Comparison of ENCODE assay signal across 26 cellular contexts in the genomic region with DNA sequence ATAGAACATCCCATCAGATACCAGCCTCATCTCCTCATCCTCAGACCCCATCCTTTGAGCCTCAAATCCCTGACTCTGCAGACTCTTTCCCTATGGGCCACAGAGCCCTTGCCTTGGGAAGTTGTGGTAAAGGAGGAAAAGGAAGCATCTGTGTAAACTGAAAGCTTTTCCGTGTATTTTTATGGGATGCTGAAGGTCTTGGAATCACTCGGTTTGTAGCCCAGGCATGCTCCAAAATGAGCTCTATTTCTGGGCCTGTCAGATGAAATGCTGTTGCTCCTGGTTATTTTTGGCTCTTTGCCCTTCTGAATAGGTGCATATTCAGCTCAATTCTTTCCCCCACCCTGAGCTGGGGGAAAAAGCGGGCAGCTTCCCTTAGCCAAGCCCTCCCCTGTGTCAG.
"Had no signal": no experiment of that assay in that cellular context is flagged by ENCODE, and none has a peak within 500 bp of the region (broad histone marks: within the 10 kb centered on the region; RNA-seq: fewer than 3 reads in every experiment).

No MANE protein-coding gene starts in this region.

- H3K9me3 ChIP-seq: adrenal gland, ascending aorta, esophagus squamous epithelium, gastrocnemius medialis, sigmoid colon, upper lobe of left lung had no signal

- H3K27ac ChIP-seq: adrenal gland, ascending aorta, brain microvascular endothelial cell, dorsolateral prefrontal cortex, esophagus squamous epithelium, gastrocnemius medialis, sigmoid colon had no signal

- H3K27me3 ChIP-seq: adrenal gland, ascending aorta, brain microvascular endothelial cell, dorsolateral prefrontal cortex, gastrocnemius medialis, sigmoid colon, upper lobe of left lung had no signal

- H3K4me1 ChIP-seq: ascending aorta, gastrocnemius medialis, sigmoid colon had no signal

- H3K4me2 ChIP-seq: smooth muscle cell had no signal

- H3K36me3 ChIP-seq: adrenal gland, ascending aorta, brain microvascular endothelial cell, esophagus squamous epithelium, gastrocnemius medialis, sigmoid colon, upper lobe of left lung had no signal

- DNase-seq: activated CD4-positive, alpha-beta T cell treated with anti-CD3 and anti-CD28 coated beads, Interleukin-2, amount 50 U/mL, for 4 hours; activated CD8-positive, alpha-beta memory T cell treated with anti-CD3 and anti-CD28 coated beads for 24 hours; activated CD8-positive, alpha-beta memory T cell treated with anti-CD3 and anti-CD28 coated beads, Interleukin-2, amount 50 U/mL, for 4 hours; activated T-cell treated with anti-CD3 and anti-CD28 coated beads, Interleukin-2, amount 50 U/mL, for 24 hours; adrenal gland; brain microvascular endothelial cell; caudate nucleus; dorsolateral prefrontal cortex; effector memory CD8-positive, alpha-beta T cell; esophagus squamous epithelium; gastrocnemius medialis; head of caudate nucleus; hypothalamus; mesendoderm; naive thymus-derived CD8-positive, alpha-beta T cell; retina; sigmoid colon; stimulated activated CD4-positive, alpha-beta T cell treated with anti-CD3 and anti-CD28 coated beads, Interleukin-15, amount 100 ng/mL, for 24 hours; stimulated activated naive B cell treated with anti-CD40 and anti-IgM and Interleukin-4, amounts not matched to agents 10 μg/mL and 1 μg/mL and 100 μg/mL, for 72 hours; T-helper 1 cell; upper lobe of left lung had no signal

- H3K4me3 ChIP-seq: adrenal gland, ascending aorta, dorsolateral prefrontal cortex, esophagus squamous epithelium, gastrocnemius medialis, sigmoid colon, smooth muscle cell, upper lobe of left lung had no signal

- H3K27me3 Mint-ChIP-seq: activated naive CD8-positive, alpha-beta T cell; activated T-cell treated with anti-CD3 and anti-CD28 coated beads, Interleukin-2, amount 50 U/mL, for 24 hours; activated T-helper 17 cell treated with anti-CD3 and anti-CD28 coated beads, Interleukin-2, amount 50 U/mL, for 72 hours; naive thymus-derived CD8-positive, alpha-beta T cell; stimulated activated naive B cell treated with anti-CD40 and anti-IgM and Interleukin-4, amounts not matched to agents 10 μg/mL and 1 μg/mL and 100 μg/mL, for 72 hours had no signal

- H3K27ac Mint-ChIP-seq: activated naive CD8-positive, alpha-beta T cell; activated T-cell treated with anti-CD3 and anti-CD28 coated beads, Interleukin-2, amount 50 U/mL, for 24 hours; effector memory CD8-positive, alpha-beta T cell; progenitor cell of endocrine pancreas had no signal

- H3K4me3 Mint-ChIP-seq: activated naive CD8-positive, alpha-beta T cell; activated T-cell treated with anti-CD3 and anti-CD28 coated beads, Interleukin-2, amount 50 U/mL, for 24 hours; activated T-helper 17 cell treated with anti-CD3 and anti-CD28 coated beads, Interleukin-2, amount 50 U/mL, for 72 hours; effector memory CD8-positive, alpha-beta T cell had no signal

- ATAC-seq: activated T-helper 17 cell treated with anti-CD3 and anti-CD28 coated beads, Interleukin-2, amount 50 U/mL, for 72 hours; effector memory CD8-positive, alpha-beta T cell; gastrocnemius medialis; naive thymus-derived CD8-positive, alpha-beta T cell; stimulated activated naive B cell treated with anti-CD40 and anti-IgM and Interleukin-4, amounts not matched to agents 10 μg/mL and 1 μg/mL and 100 μg/mL, for 72 hours had no signal

- H3K4me1 Mint-ChIP-seq: activated T-helper 17 cell treated with anti-CD3 and anti-CD28 coated beads, Interleukin-2, amount 50 U/mL, for 72 hours had no signal

- H3K36me3 Mint-ChIP-seq: activated naive CD8-positive, alpha-beta T cell; naive thymus-derived CD8-positive, alpha-beta T cell had no signal

- H3K9me3 Mint-ChIP-seq: activated T-cell treated with anti-CD3 and anti-CD28 coated beads, Interleukin-2, amount 50 U/mL, for 24 hours; activated T-helper 17 cell treated with anti-CD3 and anti-CD28 coated beads, Interleukin-2, amount 50 U/mL, for 72 hours; effector memory CD8-positive, alpha-beta T cell; naive thymus-derived CD8-positive, alpha-beta T cell had no signal
